ENCODE assay signal across 8 cellular contexts in genomic region chr11:112024778-112025678, GRCh38. TPM values are rescaled to one million over a fixed set of nuclear protein-coding genes. Genes with fewer than 3 reads are reported as not detected.
A peak's percentile ranks its signal among the peaks of the same experiment; 100 is the strongest.
DNase-seq lines count a peak whose midpoint lies in the region; ATAC-seq, FAIRE-seq and TF ChIP-seq lines count a peak whose summit lies in the region.

TSS of gene DLAT (plus strand) at chr11:112025408. CDS start at chr11:112025473, 65 bp downstream.

- peaks cover 0 to 15% of the 10 kb centered on the region in 2 donors for H3K4me1 ChIP-seq in adrenal gland (replicated peaks in 1 of 2)
- H3K4me1 ChIP-seq in psoas muscle: peaks cover 3% of the 10 kb centered on the region

- H3K27ac ChIP-seq in adrenal gland (peak within 1 kb of the TSS; percentile 82 to 94 (median 91)), psoas muscle (peak within 1 kb of the TSS; percentile 95)

- peak; percentile 44 to 56 for TF ChIP-seq POLR2A in adrenal gland (IDR thresholded peaks at IDR 0.05)

- in situ Hi-C loops in GM13976 (cut with MboI; ENCODE audit: low sequenced_read_pairs, unreplicated experiment): no loop called here

- ATAC-seq in HG02840 (IDR thresholded peaks at IDR 0.05; ENCODE audit: low FRiP score, unreplicated experiment) (peak; percentile 67), left ventricle myocardium superior (peak; percentile 93), psoas muscle (peak; percentile 92 to 95 (median 94))

- intact Hi-C loops in adrenal gland (cut with DNase I) (no loop called here), left ventricle myocardium superior (cut with micrococcal nuclease) (loop anchor here (5.0 kb wide), 1 partner anchor 93 kb away; no protein-coding TSS in a partner anchor), psoas muscle (cut with DNase I) (loop anchor here in 1 of 2 donors (5.0 kb wide), 1 partner anchor 47 kb away; the partner anchor contains the start of genes NKAPD1 and PIH1D2)

- H3K4me3 ChIP-seq in adrenal gland (peak within 1 kb of the TSS; percentile 36 to 88 (median 78)), psoas muscle (peak within 1 kb of the TSS; percentile 94)

- H3K36me3 ChIP-seq in adrenal gland (replicated peaks in 1 of 2): peaks cover 0 to 30% of the 10 kb centered on the region in 2 donors
- peaks cover 0 to 35% of the 10 kb centered on the region in 2 donors for H3K36me3 ChIP-seq in psoas muscle (ENCODE audit: insufficient read depth in 1 of 2, low read depth in 1 of 2)

- TF ChIP-seq CTCF in GM13976 (IDR thresholded peaks at IDR 0.05; ENCODE audit: borderline replicate concordance, control extremely low read depth, extremely low read depth, insufficient read depth, missing control alignments) (no peak), adrenal gland (IDR thresholded peaks at IDR 0.05) (no peak), psoas muscle (IDR thresholded peaks at IDR 0.05) (no peak)

- 0 to 1% (median 1%) methylated on average over 42 to 71 of the region's 71 CpGs for WGBS in adrenal gland, 4 donors
- WGBS in psoas muscle, 3 donors: 0 to 1% (median 0%) methylated on average over 71 of the region's 71 CpGs

- peak; percentile 91 for DNase-seq in GM13976 (ENCODE audit: low spot score)
- DNase-seq in NCI-H1436 treated with DMSO at 0.1 percent for 48 hours (lab: John Stamatoyannopoulos, UW): peak; percentile 3
- peak; percentile 62 to 88 (median 75) for DNase-seq in T-helper 1 cell
- peak; percentile 83 to 92 (median 87) for DNase-seq in adrenal gland
- DNase-seq in left ventricle myocardium superior: peak; percentile 93
- peak; percentile 87 to 93 for DNase-seq in psoas muscle
- peak; percentile 89 for DNase-seq in urothelium cell line (ENCODE audit: low spot score)

- H3K9me3 ChIP-seq in adrenal gland (replicated peaks in 1 of 3) (no peaks in the 10 kb centered on the region), psoas muscle (no peaks in the 10 kb centered on the region)

- peak; percentile 96 for FAIRE-seq in urothelium cell line (lab: Jason Lieb, UNC)

- H3K27me3 ChIP-seq in adrenal gland (no peaks in the 10 kb centered on the region), psoas muscle (ENCODE audit: insufficient read depth in 3 of 3, low read length in 2 of 3) (no peaks in the 10 kb centered on the region)

RNA-seq across cellular contexts. Expression of gene DLAT, which starts in this region (rescaled TPM):
- total RNA-seq in adrenal gland: 10 to 100 TPM; 18.9 to 46.4 (median 28.6) TPM
- polyA plus RNA-seq in adrenal gland: 10 to 100 TPM in 1 of 3 donors, 1 to 10 TPM in 2; 7.6 to 75.3 (median 8.1) TPM
- total RNA-seq in left ventricle myocardium superior: 189 TPM
- total RNA-seq in psoas muscle: 100 to 1,000 TPM in 1 of 4 donors, 10 to 100 TPM in 3; 61.2 to 167 (median 87.7) TPM
- polyA plus RNA-seq in psoas muscle: 10 to 100 TPM; 49.8 to 96.8 (median 56.7) TPM

Comparison
In these comparisons a context has a peak if more than half of its experiments do, and no peak if none do; other contexts are left out.
1. Peak in every context shown above with its lines: DNase-seq, ATAC-seq, H3K4me3 ChIP-seq and H3K27ac ChIP-seq.
2. DNase-seq: peak in every context shown above with its lines; median percentile 93 in left ventricle myocardium superior; 91 in GM13976; 90 in psoas muscle; 89 in urothelium cell line; 87 in adrenal gland; 75 in T-helper 1 cell; 3 in NCI-H1436 treated with DMSO at 0.1 percent for 48 hours.